Comparison of ENCODE assay signal across 1 cellular context in genomic region chr19:55106591-55106990, GRCh38.
TF ChIP-seq lines count a peak whose summit lies in the region.

No MANE protein-coding gene starts in this region.

TF ChIP-seq in IMR-90, 13 proteins besides CTCF, POLR2A, EP300 and RAD21:
- TF ChIP-seq BHLHE40 (IDR thresholded peaks at IDR 0.05; ENCODE audit: low read depth, low read length) = no peak
- no peak for TF ChIP-seq RFX5 (IDR thresholded peaks at IDR 0.05; ENCODE audit: low read depth, low read length)
- TF ChIP-seq SMC3 (IDR thresholded peaks at IDR 0.05; ENCODE audit: low read depth, low read length) = no peak
- TF ChIP-seq, protein P1, sequence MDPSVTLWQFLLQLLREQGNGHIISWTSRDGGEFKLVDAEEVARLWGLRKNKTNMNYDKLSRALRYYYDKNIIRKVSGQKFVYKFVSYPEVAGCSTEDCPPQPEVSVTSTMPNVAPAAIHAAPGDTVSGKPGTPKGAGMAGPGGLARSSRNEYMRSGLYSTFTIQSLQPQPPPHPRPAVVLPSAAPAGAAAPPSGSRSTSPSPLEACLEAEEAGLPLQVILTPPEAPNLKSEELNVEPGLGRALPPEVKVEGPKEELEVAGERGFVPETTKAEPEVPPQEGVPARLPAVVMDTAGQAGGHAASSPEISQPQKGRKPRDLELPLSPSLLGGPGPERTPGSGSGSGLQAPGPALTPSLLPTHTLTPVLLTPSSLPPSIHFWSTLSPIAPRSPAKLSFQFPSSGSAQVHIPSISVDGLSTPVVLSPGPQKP (IDR thresholded peaks at IDR 0.05; ENCODE audit: borderline replicate concordance, low read depth, low read length) = no peak
- TF ChIP-seq MAZ (IDR thresholded peaks at IDR 0.05; ENCODE audit: borderline replicate concordance, low read depth, low read length) = no peak
- no peak for TF ChIP-seq CEBPB (IDR thresholded peaks at IDR 0.05; ENCODE audit: low read depth, low read length)
- no peak for TF ChIP-seq NFE2L2 (IDR thresholded peaks at IDR 0.05; ENCODE audit: low read depth, low read length)
- TF ChIP-seq MXI1 (IDR thresholded peaks at IDR 0.05; ENCODE audit: borderline replicate concordance, low read depth, low read length) = no peak
- no peak for TF ChIP-seq CHD1 (IDR thresholded peaks at IDR 0.05; ENCODE audit: low read depth, low read length)
- TF ChIP-seq FOS (IDR thresholded peaks at IDR 0.05; ENCODE audit: low read depth, low read length) = no peak
- no peak for TF ChIP-seq RCOR1 (IDR thresholded peaks at IDR 0.05; ENCODE audit: insufficient replicate concordance, low read length)
- TF ChIP-seq, protein P2, sequence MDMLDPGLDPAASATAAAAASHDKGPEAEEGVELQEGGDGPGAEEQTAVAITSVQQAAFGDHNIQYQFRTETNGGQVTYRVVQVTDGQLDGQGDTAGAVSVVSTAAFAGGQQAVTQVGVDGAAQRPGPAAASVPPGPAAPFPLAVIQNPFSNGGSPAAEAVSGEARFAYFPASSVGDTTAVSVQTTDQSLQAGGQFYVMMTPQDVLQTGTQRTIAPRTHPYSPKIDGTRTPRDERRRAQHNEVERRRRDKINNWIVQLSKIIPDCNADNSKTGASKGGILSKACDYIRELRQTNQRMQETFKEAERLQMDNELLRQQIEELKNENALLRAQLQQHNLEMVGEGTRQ (IDR thresholded peaks at IDR 0.05; ENCODE audit: low read depth, low read length) = no peak
- TF ChIP-seq MAFK (IDR thresholded peaks at IDR 0.05; ENCODE audit: low read depth, low read length) = no peak
